ENCODE assay signal across 16 cellular contexts in the genomic region with DNA sequence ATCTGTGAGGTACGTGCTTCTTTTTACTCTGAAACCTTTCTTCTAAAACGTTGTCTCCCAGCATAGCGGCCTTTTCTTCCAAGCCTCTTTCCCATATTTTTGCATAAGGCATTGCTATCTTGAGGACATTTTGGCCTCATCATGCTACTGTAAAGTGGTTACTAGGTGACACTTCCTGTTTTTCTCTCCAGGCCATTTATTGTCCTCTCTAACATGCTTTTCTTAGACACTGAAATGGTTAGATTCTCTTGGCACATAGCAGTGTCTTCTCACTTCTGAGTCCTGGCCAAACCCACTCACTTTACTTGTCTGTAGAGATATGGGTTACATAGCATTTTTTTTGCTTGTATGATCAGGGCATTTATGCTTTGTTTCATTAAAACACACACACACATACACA. TPM values are rescaled to one million over a fixed set of nuclear protein-coding genes. Genes with fewer than 3 reads are reported as not detected.
DNase-seq lines count a peak whose midpoint lies in the region; TF ChIP-seq lines count a peak whose summit lies in the region.
"Had no signal": no experiment of that assay in that cellular context is flagged by ENCODE, and none has a peak within 500 bp of the region (broad histone marks: within the 10 kb centered on the region; RNA-seq: fewer than 3 reads in every experiment).

No MANE protein-coding gene starts in this region.

- no peak overlapping the region for H2BK5ac ChIP-seq in H9 (ENCODE audit: insufficient read length, low read length)

- no peak overlapping the region for H3K56ac ChIP-seq in H9 (ENCODE audit: insufficient read length, low read depth, low read length)

- no peak overlapping the region for H4K91ac ChIP-seq in H9 (ENCODE audit: insufficient read length, low read depth, low read length)

- H3K4me1 Mint-ChIP-seq in H9 = no peaks in the 10 kb centered on the region
- H3K4me1 Mint-ChIP-seq: activated naive CD8-positive, alpha-beta T cell treated with anti-CD3 and anti-CD28 coated beads, Interleukin-2, amount 10 ng/mL, durations not matched to agents 7 days and 5 days had no signal

- H4K5ac ChIP-seq in H9 (ENCODE audit: insufficient read length, low read depth, low read length) = no peak overlapping the region

- H2BK20ac ChIP-seq in H9 (ENCODE audit: low read depth, low read length, poor library complexity, severe bottlenecking) = no peak overlapping the region

- H4K20me1 ChIP-seq in H9 (ENCODE audit: control insufficient read depth, insufficient read depth, insufficient read length) = no peaks in the 10 kb centered on the region

- H2BK12ac ChIP-seq in H9 (ENCODE audit: insufficient read length, low read depth, low read length) = no peak overlapping the region

- no CpG with 5 or more reads among the region's 3 CpGs for WGBS in H9 (ENCODE audit: extremely low coverage, insufficient read length, low lambda C conversion rate)

- H4K8ac ChIP-seq in H9 (replicated peaks; ENCODE audit: insufficient read length, low read depth, low read length) = no peak overlapping the region

- H2AK5ac ChIP-seq in H9 (ENCODE audit: insufficient read length, low read length) = no peak overlapping the region

- no peak overlapping the region for H2AFZ ChIP-seq in H9 (ENCODE audit: low read length)

- TF ChIP-seq CTCF in fibroblast of pulmonary artery (IDR thresholded peaks at IDR 0.05; ENCODE audit: low read length, missing control alignments) (no peak), GM10266 (IDR thresholded peaks at IDR 0.05; ENCODE audit: control insufficient read depth, insufficient read depth, low read depth, missing control alignments) (no peak), H9 (conservative IDR thresholded peaks at IDR 0.05) (no peak)

- H3T11ph ChIP-seq in H9 (ENCODE audit: low read length) = no peak overlapping the region

- no peaks in the 10 kb centered on the region for H3K4me1 ChIP-seq in H9 (ENCODE audit: insufficient read depth, low read length)
- H3K4me1 ChIP-seq: esophagus muscularis mucosa had no signal

- H3K4ac ChIP-seq in H9 (ENCODE audit: low read depth, low read length) = no peak overlapping the region

- no peak overlapping the region for H3K18ac ChIP-seq in H9 (ENCODE audit: insufficient read length, low read depth, low read length)

- DNase-seq in DMS53 treated with DMSO at 0.1 percent for 48 hours (lab: John Stamatoyannopoulos, UW; ENCODE audit: unreplicated experiment) = peak; percentile 9
- peak; percentile 7 for DNase-seq in HT-29 (ENCODE audit: low spot score)
- peak; percentile 45 for DNase-seq in NCI-H69 (lab: John Stamatoyannopoulos, UW)
- peak; percentile 33 for DNase-seq in fibroblast of pulmonary artery (ENCODE audit: low read depth)
- no peak for DNase-seq in SW 1271 (lab: John Stamatoyannopoulos, UW)
- DNase-seq in activated CD4-positive, alpha-beta T cell treated with anti-CD3 and anti-CD28 coated beads, Interleukin-2, amount 50 U/mL, for 48 hours = no peak
- no peak for DNase-seq in GM10266 (ENCODE audit: extremely low spot score)
- no peak for DNase-seq in H9
- DNase-seq: activated naive CD8-positive, alpha-beta T cell treated with anti-CD3 and anti-CD28 coated beads, Interleukin-2, amount 10 ng/mL, durations not matched to agents 7 days and 5 days; activated T-cell treated with anti-CD3 and anti-CD28 coated beads for 4 hours; C1 segment of cervical spinal cord; MG63; occipital lobe had no signal

- no peaks in the 10 kb centered on the region for H3K27me3 ChIP-seq in H9 (ENCODE audit: insufficient read depth, low read length)
- H3K27me3 ChIP-seq: esophagus muscularis mucosa, MG63 had no signal

- no peak overlapping the region for H3K4me3 Mint-ChIP-seq in H9
- H3K4me3 Mint-ChIP-seq: activated naive CD8-positive, alpha-beta T cell treated with anti-CD3 and anti-CD28 coated beads, Interleukin-2, amount 10 ng/mL, durations not matched to agents 7 days and 5 days had no signal

- no peaks in the 10 kb centered on the region for H3K79me2 ChIP-seq in H9 (ENCODE audit: insufficient read depth, low read length)

- H3K27ac ChIP-seq in H9 (ENCODE audit: insufficient read length, low read depth, low read length) = no peak overlapping the region
- H3K27ac ChIP-seq: esophagus muscularis mucosa had no signal

- no peaks in the 10 kb centered on the region for H3K9me3 ChIP-seq in H9 (ENCODE audit: control insufficient read depth, low read depth, low read length)
- H3K9me3 ChIP-seq: esophagus muscularis mucosa, MG63 had no signal

- H3K36me3 Mint-ChIP-seq in H9 (ENCODE audit: insufficient read depth in 1 of 3, low read depth in 3 of 3) = no peaks in the 10 kb centered on the region
- H3K36me3 Mint-ChIP-seq: activated naive CD8-positive, alpha-beta T cell treated with anti-CD3 and anti-CD28 coated beads, Interleukin-2, amount 10 ng/mL, durations not matched to agents 7 days and 5 days had no signal

- no peak overlapping the region for H3K4me3 ChIP-seq in fibroblast of pulmonary artery (replicated peaks; ENCODE audit: low read depth, low read length)
- H3K4me3 ChIP-seq: esophagus muscularis mucosa, lung, MG63 had no signal

- H2BK120ac ChIP-seq in H9 (ENCODE audit: low read depth, low read length, poor library complexity, severe bottlenecking) = no peak overlapping the region

- H3K27me3 Mint-ChIP-seq in H9 (ENCODE audit: low read depth) = no peaks in the 10 kb centered on the region
- H3K27me3 Mint-ChIP-seq: activated naive CD8-positive, alpha-beta T cell treated with anti-CD3 and anti-CD28 coated beads, Interleukin-2, amount 10 ng/mL, durations not matched to agents 7 days and 5 days had no signal

- no peaks in the 10 kb centered on the region for H3K79me1 ChIP-seq in H9 (ENCODE audit: insufficient read depth, low read depth, low read length, poor library complexity, severe bottlenecking)

- no peak overlapping the region for H2BK15ac ChIP-seq in H9 (ENCODE audit: low read depth, low read length)

- H3K9me3 Mint-ChIP-seq in H9 = no peaks in the 10 kb centered on the region
- H3K9me3 Mint-ChIP-seq: activated naive CD8-positive, alpha-beta T cell treated with anti-CD3 and anti-CD28 coated beads, Interleukin-2, amount 10 ng/mL, durations not matched to agents 7 days and 5 days had no signal

- H3K14ac ChIP-seq in H9 (ENCODE audit: insufficient read depth, low read length) = no peak overlapping the region

- no peak overlapping the region for H3K9ac ChIP-seq in H9 (ENCODE audit: extremely low read depth, insufficient read length, low read length)

- no peak overlapping the region; a peak in 1 of 7 replicates for H3K27ac Mint-ChIP-seq in H9
- H3K27ac Mint-ChIP-seq: activated naive CD8-positive, alpha-beta T cell treated with anti-CD3 and anti-CD28 coated beads, Interleukin-2, amount 10 ng/mL, durations not matched to agents 7 days and 5 days had no signal

- no peak overlapping the region for H3K23ac ChIP-seq in H9 (ENCODE audit: insufficient read length, low read depth, low read length)

- no peaks in the 10 kb centered on the region for H3K23me2 ChIP-seq in H9 (ENCODE audit: insufficient read length, low read depth, low read length, poor library complexity, severe bottlenecking)

- no peak overlapping the region for H3K4me2 ChIP-seq in H9 (ENCODE audit: insufficient read depth, insufficient read length, low read length)

RNA-seq across cellular contexts. Expression of a gene that starts 50.1 kb away (rescaled TPM):
- not detected in 2 replicates for total RNA-seq in HT-29 (2014; rRNA removed; shearing (Covaris generic))
- total RNA-seq in H9 (2021) = 0.09 TPM in 1 of 2 replicates, not detected in the other
- total RNA-seq: activated naive CD8-positive, alpha-beta T cell treated with anti-CD3 and anti-CD28 coated beads, Interleukin-2, amount 10 ng/mL, durations not matched to agents 7 days and 5 days; SK-MEL-5 had no signal

Comparison
In these comparisons a context has a peak if more than half of its experiments do, and no peak if none do; other contexts are left out.
1. DNase-seq: peak in DMS53 treated with DMSO at 0.1 percent for 48 hours (single experiment), HT-29 (single experiment), NCI-H69 (single experiment) and fibroblast of pulmonary artery (single experiment); none in SW 1271 (0 of 2), activated CD4-positive, alpha-beta T cell treated with anti-CD3 and anti-CD28 coated beads, Interleukin-2, amount 50 U/mL, for 48 hours (0 of 2), GM10266 (single experiment) and H9 (single experiment).